In the genomic region with DNA sequence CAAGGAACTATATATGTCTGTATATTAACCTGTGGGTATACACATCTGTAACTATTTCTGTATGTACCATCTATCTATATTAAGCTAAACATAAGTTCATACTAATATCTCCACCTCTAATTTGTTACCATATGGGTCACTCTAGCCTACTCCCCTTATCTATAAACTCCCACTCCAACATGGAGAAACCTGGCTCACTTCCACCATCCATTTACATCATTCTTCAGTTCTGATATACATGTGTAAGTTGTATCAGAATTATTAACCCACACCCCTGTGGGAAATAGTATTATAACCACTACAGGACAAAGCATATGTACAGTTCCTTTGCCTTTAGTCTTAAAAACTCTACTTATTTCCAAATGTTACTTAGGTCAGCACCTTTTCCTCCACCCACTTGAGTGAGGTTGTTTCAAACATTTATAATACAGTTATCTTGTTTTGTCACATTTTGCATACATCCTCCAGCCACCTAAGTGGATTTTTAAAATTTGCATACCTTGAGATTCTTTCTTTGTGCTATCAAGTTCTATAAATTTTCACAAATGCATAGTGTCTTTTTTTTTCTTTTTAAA, we compare ENCODE assay signal across 1 cellular context.
TF ChIP-seq lines count a peak whose summit lies in the region.

No MANE protein-coding gene starts in this region.

TF ChIP-seq in K562, 482 proteins besides CTCF, POLR2A, EP300 and RAD21 (continued from another document):
- TF ChIP-seq, protein P1, sequence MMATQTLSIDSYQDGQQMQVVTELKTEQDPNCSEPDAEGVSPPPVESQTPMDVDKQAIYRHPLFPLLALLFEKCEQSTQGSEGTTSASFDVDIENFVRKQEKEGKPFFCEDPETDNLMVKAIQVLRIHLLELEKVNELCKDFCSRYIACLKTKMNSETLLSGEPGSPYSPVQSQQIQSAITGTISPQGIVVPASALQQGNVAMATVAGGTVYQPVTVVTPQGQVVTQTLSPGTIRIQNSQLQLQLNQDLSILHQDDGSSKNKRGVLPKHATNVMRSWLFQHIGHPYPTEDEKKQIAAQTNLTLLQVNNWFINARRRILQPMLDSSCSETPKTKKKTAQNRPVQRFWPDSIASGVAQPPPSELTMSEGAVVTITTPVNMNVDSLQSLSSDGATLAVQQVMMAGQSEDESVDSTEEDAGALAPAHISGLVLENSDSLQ (IDR thresholded peaks at IDR 0.05) = 0 out of 2 replicates have a peak, but pooled peaks have one; percentile 9
- peak; percentile 56; the same call in 1 of the 2 replicates for TF ChIP-seq DPF2 (IDR thresholded peaks at IDR 0.05)
- peak; percentile 48 for TF ChIP-seq EGR1 (conservative IDR thresholded peaks at IDR 0.05)
- TF ChIP-seq POU5F1 (IDR thresholded peaks at IDR 0.05; ENCODE audit: borderline replicate concordance, low read depth, low read length, partially characterized antibody) = no peak
- 0 out of 2 replicates have a peak, but pooled peaks have one; percentile 39 for TF ChIP-seq SMARCA4 (IDR thresholded peaks at IDR 0.05)
- TF ChIP-seq, protein P2, sequence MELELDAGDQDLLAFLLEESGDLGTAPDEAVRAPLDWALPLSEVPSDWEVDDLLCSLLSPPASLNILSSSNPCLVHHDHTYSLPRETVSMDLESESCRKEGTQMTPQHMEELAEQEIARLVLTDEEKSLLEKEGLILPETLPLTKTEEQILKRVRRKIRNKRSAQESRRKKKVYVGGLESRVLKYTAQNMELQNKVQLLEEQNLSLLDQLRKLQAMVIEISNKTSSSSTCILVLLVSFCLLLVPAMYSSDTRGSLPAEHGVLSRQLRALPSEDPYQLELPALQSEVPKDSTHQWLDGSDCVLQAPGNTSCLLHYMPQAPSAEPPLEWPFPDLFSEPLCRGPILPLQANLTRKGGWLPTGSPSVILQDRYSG (tag; conservative IDR thresholded peaks at IDR 0.05; ENCODE audit: low read depth) = no peak
- TF ChIP-seq KHSRP (IDR thresholded peaks at IDR 0.05) = no peak
- peak; percentile 18; the same call in 1 of the 2 replicates for TF ChIP-seq TAL1 (IDR thresholded peaks at IDR 0.05)
- TF ChIP-seq CBFA2T3 (IDR thresholded peaks at IDR 0.05) = peak; percentile 64
- TF ChIP-seq MAFG (tag; conservative IDR thresholded peaks at IDR 0.05) = peak; percentile 29
- no peak for TF ChIP-seq IRF9 (tag; IDR thresholded peaks at IDR 0.05)
- peak; percentile 39; the same call in 1 of the 2 replicates for TF ChIP-seq MAFF (IDR thresholded peaks at IDR 0.05; ENCODE audit: low read length)
- TF ChIP-seq ARID1B (IDR thresholded peaks at IDR 0.05) = peak; percentile 66
- no peak for TF ChIP-seq TCF7L2 (IDR thresholded peaks at IDR 0.05; ENCODE audit: low read depth, low read length)
- TF ChIP-seq THAP7 (CRISPR knock-in tag; IDR thresholded peaks at IDR 0.05) = no peak
- TF ChIP-seq NFATC3 (IDR thresholded peaks at IDR 0.05) = no peak
- TF ChIP-seq TEAD4 (IDR thresholded peaks at IDR 0.05; ENCODE audit: low read length) = 0 out of 2 replicates have a peak, but pooled peaks have one; percentile 25
- no peak for TF ChIP-seq TEAD4 (CRISPR knock-in tag; IDR thresholded peaks at IDR 0.05; ENCODE audit: borderline replicate concordance)
- peak; percentile 78 for TF ChIP-seq ZNF316 (IDR thresholded peaks at IDR 0.05)
- peak; percentile 54; the same call in 1 of the 2 replicates for TF ChIP-seq C11orf30 (IDR thresholded peaks at IDR 0.05; ENCODE audit: low read depth)
- TF ChIP-seq MYC (IDR thresholded peaks at IDR 0.05; ENCODE audit: low read depth, low read length) = no peak
- TF ChIP-seq MYC (CRISPR knock-in tag; IDR thresholded peaks at IDR 0.05; ENCODE audit: borderline replicate concordance, low read depth) = no peak
